In genomic region chr12:130480887-130481286, GRCh38 we compare ENCODE assay signal across 17 cellular contexts.
DNase-seq lines count a peak whose midpoint lies in the region; ATAC-seq and TF ChIP-seq lines count a peak whose summit lies in the region.
"Had no signal": no experiment of that assay in that cellular context is flagged by ENCODE, and none has a peak within 500 bp of the region (broad histone marks: within the 10 kb centered on the region; RNA-seq: fewer than 3 reads in every experiment).

No MANE protein-coding gene starts in this region.

- ATAC-seq in sciatic nerve (peak; percentile 43), omental fat pad (ENCODE audit: low FRiP score) (no peak)

- intact Hi-C loops in sciatic nerve (cut with DNase I): no loop called here

- DNase-seq in NCI-H1092 (lab: John Stamatoyannopoulos, UW) (peak; percentile 32), NCI-H1092 treated with DMSO at 0.1 percent for 48 hours (lab: John Stamatoyannopoulos, UW) (no peak), LoVo (ENCODE audit: low spot score) (peak; percentile 8), NCI-H82 treated with DMSO at 0.1 percent for 48 hours (lab: John Stamatoyannopoulos, UW; ENCODE audit: unreplicated experiment) (peak; percentile 4), sciatic nerve (ENCODE audit: low spot score) (no peak), activated gamma-delta T cell (lab: John Stamatoyannopoulos, UW) (no peak), RKO (ENCODE audit: low spot score) (no peak), omental fat pad (ENCODE audit: low spot score) (no peak)
- DNase-seq: activated T-cell treated with anti-CD3 and anti-CD28 coated beads, Interleukin-2, amount 50 U/mL, for 1 hour; BE2C; effector CD4-positive, alpha-beta T cell; head of caudate nucleus; mammary epithelial cell; NCI-H1694 treated with DMSO at 0.1 percent for 48 hours; RPMI8226; stimulated activated CD4-positive, alpha-beta T cell treated with anti-CD3 and anti-CD28 coated beads, Interleukin-15, amount 100 ng/mL, for 24 hours; trophoblast cell had no signal

- TF ChIP-seq CTCF in omental fat pad (IDR thresholded peaks at IDR 0.05): no peak

Comparison
In these comparisons a context has a peak if more than half of its experiments do, and no peak if none do; other contexts are left out.
1. DNase-seq: peak in NCI-H1092 (single experiment), LoVo (single experiment) and NCI-H82 treated with DMSO at 0.1 percent for 48 hours (single experiment); none in NCI-H1092 treated with DMSO at 0.1 percent for 48 hours (single experiment), sciatic nerve (single experiment), activated gamma-delta T cell (single experiment), RKO (single experiment) and omental fat pad (single experiment).